9 cellular contexts compared by ENCODE assay signal in genomic region chr17:81097134-81097942, GRCh38.
DNase-seq lines count a peak whose midpoint lies in the region; ATAC-seq, FAIRE-seq and TF ChIP-seq lines count a peak whose summit lies in the region.
"Had no signal": no experiment of that assay in that cellular context is flagged by ENCODE, and none has a peak within 500 bp of the region (broad histone marks: within the 10 kb centered on the region; RNA-seq: fewer than 3 reads in every experiment).

No MANE protein-coding gene starts in this region.

- H3K4me1 ChIP-seq in small intestine (ENCODE audit: control insufficient read depth in 2 of 2, insufficient read depth in 1 of 2, low read depth in 1 of 2, low read length in 1 of 2) (peaks cover 0 to 6% of the 10 kb centered on the region in 2 donors), Caco-2 (peaks cover 15% of the 10 kb centered on the region)

- H3K4me3 Mint-ChIP-seq in MCF 10A (ENCODE audit: unreplicated experiment) (peak overlapping the region; percentile 52), Caco-2 (ENCODE audit: unreplicated experiment) (no peak overlapping the region)
- H3K4me3 Mint-ChIP-seq: activated naive CD8-positive, alpha-beta T cell had no signal

- H3K27ac Mint-ChIP-seq in MCF 10A (ENCODE audit: low read depth, unreplicated experiment): peak overlapping the region; percentile 78
- no peak overlapping the region for H3K27ac Mint-ChIP-seq in Caco-2 (ENCODE audit: unreplicated experiment)
- H3K27ac Mint-ChIP-seq: activated naive CD8-positive, alpha-beta T cell had no signal

- no peak for ATAC-seq in HG02884 (IDR thresholded peaks at IDR 0.05; ENCODE audit: unreplicated experiment)

- H3K9me3 ChIP-seq in small intestine (ENCODE audit: control insufficient read depth, low read depth) (no peaks in the 10 kb centered on the region), Caco-2 (no peaks in the 10 kb centered on the region)

- no peak for DNase-seq in HFF-Myc (ENCODE audit: extremely low read depth, low read depth)
- peak; percentile 43 for DNase-seq in T-helper 22 cell (ENCODE audit: low read depth)
- peak; percentile 77 for DNase-seq in MCF 10A (ENCODE audit: unreplicated experiment)
- DNase-seq in iPS-NIHi7 (ENCODE audit: extremely low spot score): peak; percentile 86
- DNase-seq in small intestine: peak; percentile 31
- no peak for DNase-seq in Caco-2
- DNase-seq in NCI-H1417 (lab: John Stamatoyannopoulos, UW): no peak

- FAIRE-seq in small intestine (lab: Jason Lieb, UNC): no peak

- TF ChIP-seq CTCF in HFF-Myc (IDR thresholded peaks at IDR 0.05; ENCODE audit: low read depth, low read length, missing control alignments) (peak; percentile 78), MCF 10A (IDR thresholded peaks at IDR 0.05; ENCODE audit: unreplicated experiment) (peak; percentile 53), Caco-2 (IDR thresholded peaks at IDR 0.05; ENCODE audit: insufficient read depth in 1 of 2, low read depth in 1 of 2, low read length in 1 of 2, severe bottlenecking in 1 of 2, unreplicated experiment in 1 of 2) (no peak)

- H3K9me3 Mint-ChIP-seq in MCF 10A (ENCODE audit: unreplicated experiment) (no peaks in the 10 kb centered on the region), Caco-2 (ENCODE audit: unreplicated experiment) (no peaks in the 10 kb centered on the region)

- H3K36me3 Mint-ChIP-seq in MCF 10A (ENCODE audit: insufficient read depth, unreplicated experiment) (peaks cover 33% of the 10 kb centered on the region), Caco-2 (ENCODE audit: insufficient read depth, unreplicated experiment) (peaks cover 33% of the 10 kb centered on the region)
- H3K36me3 Mint-ChIP-seq: activated naive CD8-positive, alpha-beta T cell had no signal

- H3K4me1 Mint-ChIP-seq in MCF 10A (ENCODE audit: insufficient read depth, unreplicated experiment) (peaks cover 40% of the 10 kb centered on the region), Caco-2 (ENCODE audit: low read depth, unreplicated experiment) (no peaks in the 10 kb centered on the region)

- intact Hi-C loops in MCF 10A (cut with micrococcal nuclease): no loop called here
- intact Hi-C loops in Caco-2 (cut with micrococcal nuclease; ENCODE audit: unreplicated experiment): loop anchor here (5.0 kb wide), 1 partner anchor 55 kb away; no protein-coding TSS in a partner anchor

- H3K36me3 ChIP-seq in small intestine (ENCODE audit: control insufficient read depth in 2 of 2, insufficient read depth in 2 of 2, low read length in 2 of 2) (no peaks in the 10 kb centered on the region), Caco-2 (ENCODE audit: control insufficient read depth, insufficient read depth, low read length) (peaks cover 1% of the 10 kb centered on the region; the same call in 1 of the 2 replicates)

- H3K27me3 ChIP-seq in small intestine (ENCODE audit: control insufficient read depth in 2 of 2, insufficient read depth in 2 of 2, low read length in 2 of 2) (peaks cover 0 to 2% of the 10 kb centered on the region in 2 donors), Caco-2 (replicated peaks; ENCODE audit: control insufficient read depth, insufficient read depth, low read length) (no peaks in the 10 kb centered on the region)

- peak overlapping the region in 1 of 2 donors; percentile 57 for H3K27ac ChIP-seq in small intestine (ENCODE audit: low read depth in 1 of 2, low read length in 1 of 2)

- POLR2A ChIA-PET in MCF 10A (lab: Yijun Ruan, JAX): interaction anchor here (0.5 to 3.4 kb wide), 9 partner anchors 20 to 126 kb away, joined by 3 to 14 read pairs (median 4); partner anchors contain the start of gene CEP131
- POLR2A ChIA-PET in Caco-2 (lab: Charles Lee): no interaction called here

- CTCF ChIA-PET in MCF 10A (lab: Yijun Ruan, JAX): interaction anchor here (0.6 to 3.4 kb wide), 20 partner anchors 8 to 670 kb away, joined by 3 to 23 read pairs (median 4); partner anchors contain the start of genes NDUFAF8 and TEPSIN
- CTCF ChIA-PET in Caco-2 (lab: Charles Lee): interaction anchor here (0.6 kb wide), 1 partner anchor 114 kb away, joined by 3 read pairs; no protein-coding TSS in a partner anchor

- 18 to 39% (median 32%) methylated on average over 24 to 31 of the region's 31 CpGs for WGBS in small intestine, 3 donors

- H3K4me3 ChIP-seq in HFF-Myc (replicated peaks; ENCODE audit: low read depth, low read length) (peak overlapping the region; percentile 12; the same call in 1 of the 2 replicates), small intestine (ENCODE audit: low read depth in 1 of 2, low read length in 2 of 2) (no peak overlapping the region), Caco-2 (ENCODE audit: low read depth, low read length) (no peak overlapping the region)

- H3K27me3 Mint-ChIP-seq in MCF 10A (ENCODE audit: insufficient read depth, unreplicated experiment) (no peaks in the 10 kb centered on the region), Caco-2 (ENCODE audit: insufficient read depth, unreplicated experiment) (no peaks in the 10 kb centered on the region)
- H3K27me3 Mint-ChIP-seq: activated naive CD8-positive, alpha-beta T cell had no signal

- BruUV-seq in MCF 10A (replicated peaks; lab: Mats Ljungman, UMichigan): no TSS peak
- BruUV-seq in Caco-2 (replicated peaks; lab: Mats Ljungman, UMichigan): no TSS peak

Comparison
In these comparisons a context has a peak if more than half of its experiments do, and no peak if none do; other contexts are left out.
1. DNase-seq: peak in T-helper 22 cell (single experiment), MCF 10A (single experiment), iPS-NIHi7 (single experiment) and small intestine (single experiment); none in HFF-Myc (single experiment), Caco-2 (0 of 2) and NCI-H1417 (0 of 3).
2. CTCF ChIP-seq: peak in HFF-Myc (single experiment) and MCF 10A (single experiment); none in Caco-2 (0 of 2).